Comparison of ENCODE assay signal across 28 cellular contexts in the genomic region with DNA sequence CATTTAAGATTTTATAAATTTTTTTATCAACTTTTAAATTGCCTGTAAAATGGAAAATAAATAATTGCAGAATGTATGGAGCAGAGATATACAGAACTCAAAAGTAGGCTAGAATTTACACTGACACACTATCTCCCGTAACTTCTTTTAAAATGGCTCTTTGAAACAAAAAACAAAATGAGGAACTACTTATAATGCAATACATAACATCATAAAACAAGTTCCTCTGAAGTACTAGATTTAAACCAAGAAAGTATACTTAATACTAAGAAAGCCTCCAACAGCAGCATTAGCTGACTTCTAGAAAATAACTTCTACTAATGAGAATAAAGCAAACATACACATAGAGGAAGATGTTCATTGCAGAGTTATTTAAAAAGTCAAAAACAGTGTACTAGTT. TPM values are rescaled to one million over a fixed set of nuclear protein-coding genes. Genes with fewer than 3 reads are reported as not detected.
DNase-seq lines count a peak whose midpoint lies in the region; ATAC-seq, FAIRE-seq and TF ChIP-seq lines count a peak whose summit lies in the region.
"Had no signal": no experiment of that assay in that cellular context is flagged by ENCODE, and none has a peak within 500 bp of the region (broad histone marks: within the 10 kb centered on the region; RNA-seq: fewer than 3 reads in every experiment).

No MANE protein-coding gene starts in this region.

- peaks cover 98% of the 10 kb centered on the region for H3K79me2 ChIP-seq in OCI-LY7 (ENCODE audit: insufficient read depth, low read depth, low read length)
- peaks cover 90% of the 10 kb centered on the region for H3K79me2 ChIP-seq in GM12878 (ENCODE audit: control insufficient read depth, insufficient read depth, low read length)

- BruUV-seq in OCI-LY7 (replicated peaks; lab: Mats Ljungman, UMichigan) (no TSS peak), GM12878 (replicated peaks; lab: Mats Ljungman, UMichigan) (no TSS peak)

- peaks cover 51% of the 10 kb centered on the region for H4K20me1 ChIP-seq in OCI-LY7 (ENCODE audit: insufficient read depth, low read length)
- peaks cover 6% of the 10 kb centered on the region for H4K20me1 ChIP-seq in GM12878 (ENCODE audit: control insufficient read depth, insufficient read depth)

- CTCF ChIA-PET in OCI-LY7 (lab: Charles Lee; ENCODE audit: unreplicated experiment) (no interaction called here), GM12878 (lab: Yijun Ruan, JAX) (interaction anchor here (1.5 to 2.6 kb wide), 2 partner anchors 10 to 14 kb away, joined by 4 to 6 read pairs; no protein-coding TSS in a partner anchor)

- no peak overlapping the region for H3K4me3 ChIP-seq in OCI-LY7 (ENCODE audit: low read depth, low read length, poor library complexity, severe bottlenecking)
- H3K4me3 ChIP-seq in GM12878, result no peak overlapping the region
- H3K4me3 ChIP-seq: adrenal gland, esophagus squamous epithelium, gastroesophageal sphincter, sigmoid colon, SJSA1 had no signal

- TF ChIP-seq RAD21 in GM12878 (IDR thresholded peaks at IDR 0.05; ENCODE audit: insufficient read depth, low read depth, low read length), result no peak

- ATAC-seq in GM12878, result no peak
- ATAC-seq in GM18502 (IDR thresholded peaks at IDR 0.05; ENCODE audit: poor library complexity, unreplicated experiment), result no peak
- ATAC-seq: effector memory CD8-positive, alpha-beta T cell; gastroesophageal sphincter; PC-3 had no signal

- H3K27ac ChIP-seq in OCI-LY7 (ENCODE audit: low read depth, low read length, poor library complexity, severe bottlenecking), result no peak overlapping the region
- peak overlapping the region; percentile 50; the same call in 1 of the 2 replicates for H3K27ac ChIP-seq in GM12878 (ENCODE audit: control insufficient read depth, insufficient read depth)
- H3K27ac ChIP-seq: adrenal gland, C4-2B, esophagus squamous epithelium, gastroesophageal sphincter, sigmoid colon, SJSA1 had no signal

- H3K9me2 ChIP-seq in OCI-LY7 (ENCODE audit: insufficient read depth, low read length), result no peaks in the 10 kb centered on the region

- intact Hi-C loops in OCI-LY7 (cut with micrococcal nuclease; ENCODE audit: unreplicated experiment) (no loop called here), GM12878 (cut with micrococcal nuclease; ENCODE audit: unreplicated experiment) (loop anchor here (5.0 kb wide), 1 partner anchor 197 kb away; no protein-coding TSS in a partner anchor)

- no peak overlapping the region for H3K9ac ChIP-seq in GM12878 (ENCODE audit: control insufficient read depth, insufficient read depth, low read length)

- no peaks in the 10 kb centered on the region for H3K27me3 ChIP-seq in GM12878 (replicated peaks in 1 of 2; ENCODE audit: control insufficient read depth in 2 of 2, insufficient read depth in 2 of 2, low read length in 1 of 2)
- H3K27me3 ChIP-seq: adrenal gland, esophagus squamous epithelium, gastroesophageal sphincter, sigmoid colon, SJSA1 had no signal

- in situ Hi-C loops in GM12878 (cut with MboI), result loop anchor here (25.0 kb wide), 1 partner anchor 1677 kb away; no protein-coding TSS in a partner anchor

- DNase-seq in CD1c-positive myeloid dendritic cell (ENCODE audit: extremely low spot score) (peak; percentile 58), Kasumi-1 (lab: John Stamatoyannopoulos, UW) (peak; percentile 61 to 80), OCI-LY7 (ENCODE audit: low spot score) (no peak), GM12878 (ENCODE audit: low read depth, low spot score) (no peak), GM12891 (ENCODE audit: insufficient read length, low spot score) (no peak), NCI-H1092 treated with DMSO at 0.1 percent for 48 hours (lab: John Stamatoyannopoulos, UW) (no peak)
- DNase-seq: activated CD4-positive, alpha-beta memory T cell treated with anti-CD3 and anti-CD28 coated beads for 36 hours; activated CD4-positive, CD25-positive, alpha-beta regulatory T cell; activated effector memory CD4-positive, alpha-beta T cell treated with Interleukin-2 at 50 U/mL for 16 hours; adrenal gland; effector memory CD8-positive, alpha-beta T cell; esophagus squamous epithelium; hypothalamus; islet precursor cell; NCI-H1436 treated with DMSO at 0.1 percent for 48 hours; NCI-H2171; NCI-H526; PC-3; sigmoid colon; stimulated activated CD8-positive, alpha-beta memory T cell treated with anti-CD3 and anti-CD28 coated beads, Interleukin-4, amount 100 ng/mL, for 48 hours; substantia nigra had no signal

- H3K4me2 ChIP-seq in OCI-LY7 (ENCODE audit: low read length), result peak overlapping the region; percentile 48; the same call in 1 of the 2 replicates
- H3K4me2 ChIP-seq in GM12878 (ENCODE audit: control insufficient read depth, insufficient read depth), result peak overlapping the region; percentile 12; the same call in 1 of the 2 replicates

- SMC1A ChIA-PET in GM12878 (lab: Charles Lee; ENCODE audit: uncharacterized antibody, unreplicated experiment), result interaction anchor here (1.5 kb wide), 1 partner anchor 10 kb away, joined by 6 read pairs; no protein-coding TSS in a partner anchor

- no peak for TF ChIP-seq EP300 in GM12878 (IDR thresholded peaks at IDR 0.05; ENCODE audit: borderline replicate concordance in 1 of 2, control insufficient read depth in 1 of 2, low read depth in 2 of 2, low read length in 2 of 2)

- FAIRE-seq in GM12878 (lab: Jason Lieb, UNC) (no peak), GM12891 (lab: Jason Lieb, UNC) (no peak)
- FAIRE-seq: colon, D721Med, H1 had no signal

- 0% methylated on average over 1 of the region's 1 CpG for WGBS in GM12878 (ENCODE audit: insufficient coverage, insufficient replicate concordance, low lambda C conversion rate, missing lambda C conversion rate)

- TF ChIP-seq CTCF in OCI-LY7 (conservative IDR thresholded peaks at IDR 0.05; ENCODE audit: low read length), result no peak
- TF ChIP-seq CTCF in GM12878 (IDR thresholded peaks at IDR 0.05 in 2 of 3, conservative IDR thresholded peaks at IDR 0.05 in 1 of 3; ENCODE audit: control insufficient read depth in 2 of 3, extremely low read depth in 1 of 3, insufficient read depth in 1 of 3, low read depth in 3 of 3, low read length in 3 of 3), result no peak

- RAD21 ChIA-PET in GM12878 (lab: Charles Lee; ENCODE audit: unreplicated experiment), result no interaction called here

- H3K9me3 ChIP-seq in OCI-LY7 (ENCODE audit: low read length) (no peaks in the 10 kb centered on the region), GM12878 (replicated peaks; ENCODE audit: control insufficient read depth, insufficient read depth, low read length) (no peaks in the 10 kb centered on the region; the same call in 1 of the 3 replicates)
- H3K9me3 ChIP-seq: adrenal gland, esophagus squamous epithelium, gastroesophageal sphincter, sigmoid colon, SJSA1 had no signal

- H3K36me3 ChIP-seq in OCI-LY7 (ENCODE audit: insufficient read depth, low read length) (peaks cover 67% of the 10 kb centered on the region), GM12878 (ENCODE audit: control insufficient read depth in 2 of 2, insufficient read depth in 2 of 2, low read length in 1 of 2) (peaks cover 0 to 7% of the 10 kb centered on the region in 2 experiments; a peak in 2 of 4 replicates)
- H3K36me3 ChIP-seq: adrenal gland, gastroesophageal sphincter, sigmoid colon had no signal

- POLR2A ChIA-PET in OCI-LY7 (lab: Charles Lee) (interaction anchor here (3.3 kb wide), 1 partner anchor 9 kb away, joined by 12 read pairs; no protein-coding TSS in a partner anchor), GM12878 (lab: Charles Lee) (interaction anchor here (1.1 kb wide), 1 partner anchor 8 kb away, joined by 3 read pairs; no protein-coding TSS in a partner anchor)

- no peak for TF ChIP-seq POLR2A in GM12878 (IDR thresholded peaks at IDR 0.05; ENCODE audit: low read depth, low read length)
- TF ChIP-seq POLR2A in GM12891 (IDR thresholded peaks at IDR 0.05; ENCODE audit: low read depth, low read length), result no peak

- H3K4me1 ChIP-seq in OCI-LY7 (ENCODE audit: insufficient read depth, low read length, poor library complexity, severe bottlenecking) (peaks cover 52% of the 10 kb centered on the region), GM12878 (ENCODE audit: control insufficient read depth, insufficient read depth, low read length) (peaks cover 53% of the 10 kb centered on the region)

- H2AFZ ChIP-seq in OCI-LY7 (ENCODE audit: low read length) (no peak overlapping the region), GM12878 (ENCODE audit: control insufficient read depth, low read depth, low read length) (no peak overlapping the region)

TF ChIP-seq in GM12878, 131 proteins besides CTCF, POLR2A, EP300 and RAD21:
- TF ChIP-seq RELA (IDR thresholded peaks at IDR 0.05; ENCODE audit: borderline replicate concordance, partially characterized antibody), result no peak
TF ChIP-seq in GM12878: peak in this region for 0.

TF ChIP-seq in GM12891, 5 proteins besides CTCF, POLR2A, EP300 and RAD21:
- TF ChIP-seq POU2F2 (IDR thresholded peaks at IDR 0.05; ENCODE audit: low read depth, low read length) (no peak), POLR2AphosphoS5 (IDR thresholded peaks at IDR 0.05; ENCODE audit: low read depth, low read length) (no peak), SPI1 (IDR thresholded peaks at IDR 0.05; ENCODE audit: low read depth, low read length) (no peak), PAX5 (IDR thresholded peaks at IDR 0.05; ENCODE audit: insufficient read depth, low read length, severe bottlenecking) (no peak), TAF1 (IDR thresholded peaks at IDR 0.05; ENCODE audit: low read depth, low read length) (no peak)

RNA-seq across cellular contexts. Expression of a gene that starts 17.0 kb away (rescaled TPM):
- 44.1 and 46.1 TPM in 2 replicates for total RNA-seq in OCI-LY7 (2014; rRNA removed; shearing (Covaris generic))
- total RNA-seq in OCI-LY7 (2022) (85.2 and 91.6 TPM in 2 replicates), GM12878 (2014; rRNA removed) (38.5 and 45.3 TPM in 2 replicates), GM12878 (2014; rRNA removed; fragmentation: Illumina TruSeq; extraction: Trizol) (69.9 and 72.3 TPM in 2 replicates), GM12878 (2021) (48.7 and 51.7 TPM in 2 replicates)
- total RNA-seq in GM12878 (2013; cell fraction: nucleolus; rRNA removed), result 285 and 300 TPM in 2 replicates
- 19.2 TPM for polyA plus RNA-seq in GM12878 (2011; ENCODE audit: low read depth)
- polyA plus RNA-seq in GM12878 (2011; rRNA removed) (54.2 and 77.4 TPM in 2 replicates), GM12878 (2014; fragmentation: Illumina TruSeq; extraction: Trizol) (71.3 and 89.8 TPM in 2 replicates), GM12878 (2014; fragmentation: Nextera tagmentation; extraction: Ambion mirVana) (10 to 100 TPM; 17.6 to 19.2 TPM), GM12878 (2014; rRNA removed) (35.6 and 39.2 TPM in 2 replicates), GM12878 (2016; fragmentation: Nextera tagmentation; extraction: Ambion mirVana) (10 to 100 TPM; 24.7 to 24.8 TPM)
- 19.0 and 20.8 TPM in 2 replicates for polyA plus RNA-seq in GM12878 (2011; cell fraction: cytosol; rRNA removed)
- 103 and 106 TPM in 2 replicates for polyA plus RNA-seq in GM12878 (2011; cell fraction: nucleus; rRNA removed)
- 31.6 and 35.0 TPM in 2 replicates for polyA plus RNA-seq in GM12878 (2012)
- polyA minus RNA-seq in GM12878 (2011; rRNA and poly(A)+ RNA removed), result 39.0 and 45.2 TPM in 2 replicates
- polyA minus RNA-seq in GM12878 (2011; cell fraction: cytosol; rRNA and poly(A)+ RNA removed), result 18.9 and 19.4 TPM in 2 replicates
- polyA minus RNA-seq in GM12878 (2011; cell fraction: nucleus; rRNA and poly(A)+ RNA removed), result 74.5 and 103 TPM in 2 replicates
- polyA plus RNA-seq in GM12891 (2012; ENCODE audit: low read depth, missing spikeins), result 23.8 TPM

Comparison
In these comparisons a context has a peak if more than half of its experiments do, and no peak if none do; other contexts are left out.
1. DNase-seq: peak in CD1c-positive myeloid dendritic cell (single experiment) and Kasumi-1 (2 of 2); none in OCI-LY7 (single experiment), GM12878 (single experiment), GM12891 (single experiment) and NCI-H1092 treated with DMSO at 0.1 percent for 48 hours (single experiment).